ENCODE assay signal across 3 cellular contexts in genomic region chr19:29956855-29957254, GRCh38.
TF ChIP-seq lines count a peak whose summit lies in the region.

No MANE protein-coding gene starts in this region.

TF ChIP-seq in HepG2, 621 proteins besides CTCF, POLR2A, EP300 and RAD21:
- TF ChIP-seq ZFP90 (CRISPR knock-in tag; IDR thresholded peaks at IDR 0.05; ENCODE audit: borderline replicate concordance) (no peak), ATF7 (IDR thresholded peaks at IDR 0.05) (peak; percentile 72), ATF7 (CRISPR knock-in tag; IDR thresholded peaks at IDR 0.05) (no peak)
TF ChIP-seq in HepG2: peak in this region for 1.

TF ChIP-seq in HEK293, 187 proteins besides CTCF, POLR2A, EP300 and RAD21 (continues in another document):
- TF ChIP-seq ZNF629 (tag by site-specific recombination; IDR thresholded peaks at IDR 0.05) (peak; percentile 18; the same call in 1 of the 2 replicates), PRDM6 (tag by site-specific recombination; IDR thresholded peaks at IDR 0.05) (peak; percentile 58), ZNF311 (tag by site-specific recombination; IDR thresholded peaks at IDR 0.05; ENCODE audit: borderline replicate concordance) (no peak), MZF1 (tag by site-specific recombination; IDR thresholded peaks at IDR 0.05; ENCODE audit: borderline replicate concordance) (no peak), PBX3 (CRISPR knock-in tag; IDR thresholded peaks at IDR 0.05) (no peak), ZFP37 (tag by site-specific recombination; IDR thresholded peaks at IDR 0.05) (0 out of 2 replicates have a peak, but pooled peaks have one; percentile 30), ZNF747 (tag by site-specific recombination; IDR thresholded peaks at IDR 0.05) (no peak), TRIM28 (IDR thresholded peaks at IDR 0.05; ENCODE audit: borderline replicate concordance, low read length) (no peak), OSR2 (tag by site-specific recombination; IDR thresholded peaks at IDR 0.05) (no peak), ZNF174 (tag by site-specific recombination; IDR thresholded peaks at IDR 0.05) (no peak), FEZF1 (tag by site-specific recombination; IDR thresholded peaks at IDR 0.05) (peak; percentile 75; the same call in 1 of the 2 replicates), ZNF777 (tag by site-specific recombination; IDR thresholded peaks at IDR 0.05; ENCODE audit: borderline replicate concordance) (no peak), ZNF324 (tag by site-specific recombination; IDR thresholded peaks at IDR 0.05) (no peak), ZNF362 (tag by site-specific recombination; IDR thresholded peaks at IDR 0.05) (peak; percentile 75), ZBTB20 (tag by site-specific recombination; IDR thresholded peaks at IDR 0.05) (0 out of 2 replicates have a peak, but pooled peaks have one; percentile 24), ZBTB49 (tag by site-specific recombination; IDR thresholded peaks at IDR 0.05; ENCODE audit: low read depth) (no peak), ZNF704 (tag by site-specific recombination; IDR thresholded peaks at IDR 0.05) (no peak), SP7 (tag by site-specific recombination; IDR thresholded peaks at IDR 0.05) (peak; percentile 19; the same call in 1 of the 2 replicates), ATF2 (tag by site-specific recombination; IDR thresholded peaks at IDR 0.05; ENCODE audit: low read depth) (peak; percentile 94)

TF ChIP-seq in K562, 482 proteins besides CTCF, POLR2A, EP300 and RAD21:
- TF ChIP-seq ATF7 (IDR thresholded peaks at IDR 0.05) (peak; percentile 48; the same call in 1 of the 2 replicates), PKNOX1 (IDR thresholded peaks at IDR 0.05) (peak; percentile 18; the same call in 1 of the 2 replicates), NFIC (IDR thresholded peaks at IDR 0.05) (no peak), ZNF140 (CRISPR knock-in tag; IDR thresholded peaks at IDR 0.05) (no peak), ATF3 (IDR thresholded peaks at IDR 0.05) (peak; percentile 65), ATF3 (CRISPR knock-in tag; conservative IDR thresholded peaks at IDR 0.05) (no peak)
